In the genomic region with DNA sequence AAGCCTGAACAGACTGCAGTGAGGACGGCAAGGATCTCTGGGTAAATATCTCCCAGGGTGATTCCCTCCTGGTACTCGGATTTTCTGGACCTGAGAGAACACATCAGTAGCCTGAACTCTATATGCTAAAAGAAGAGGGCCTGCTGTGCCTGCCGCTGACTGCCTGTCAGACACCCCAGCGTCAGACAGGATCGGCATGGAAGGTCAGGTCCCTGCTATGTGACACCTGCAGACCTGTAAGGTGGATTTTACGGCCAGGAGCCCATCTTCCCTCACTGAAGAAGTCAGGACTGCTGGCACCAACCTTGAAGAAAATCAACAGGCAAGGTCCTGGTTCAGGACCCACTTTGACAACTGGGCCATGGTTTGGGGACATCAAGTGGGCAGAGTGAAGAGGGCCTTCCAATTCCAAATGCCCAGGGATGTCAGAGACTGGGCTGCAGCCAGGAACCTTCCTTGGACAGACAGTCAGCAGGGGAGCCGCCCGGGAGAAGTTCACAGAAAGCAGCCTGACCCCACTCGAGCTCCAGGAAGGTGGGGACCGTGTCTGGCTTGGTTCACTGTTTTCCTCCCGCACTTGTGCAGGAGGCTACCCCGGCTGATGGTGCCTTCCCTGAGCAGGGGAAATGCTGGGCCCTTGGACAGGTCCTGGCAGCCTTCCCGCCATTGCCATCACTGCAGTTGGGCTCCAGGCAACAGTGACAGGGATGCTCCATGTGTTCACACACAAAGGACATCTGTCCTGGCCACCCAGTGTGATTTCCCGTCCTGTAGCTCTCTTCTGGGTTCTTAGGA, we compare ENCODE assay signal across 34 cellular contexts.
"Had no signal": no experiment of that assay in that cellular context is flagged by ENCODE, and none has a peak within 500 bp of the region (broad histone marks: within the 10 kb centered on the region; RNA-seq: fewer than 3 reads in every experiment).

No MANE protein-coding gene starts in this region.

- FAIRE-seq: islet of Langerhans, kidney had no signal

- H3K4me2 ChIP-seq: smooth muscle cell had no signal

- H3K27ac ChIP-seq: left lung, lower lobe of right lung, neutrophil, parathyroid adenoma, right atrium auricular region, right lobe of liver, testis, thyroid gland, transverse colon, upper lobe of left lung had no signal

- H3K4me3 ChIP-seq: left lung, lower lobe of right lung, mucosa of descending colon, right atrium auricular region, right lobe of liver, smooth muscle cell, testis, thyroid gland, transverse colon, upper lobe of left lung had no signal

- ATAC-seq: left colon; left lung; lower lobe of right lung; mucosa of descending colon; naive thymus-derived CD4-positive, alpha-beta T cell; right lobe of liver; stimulated activated memory B cell treated with anti-CD40 and anti-IgM and Interleukin-4, amounts not matched to agents 10 μg/mL and 1 μg/mL and 100 μg/mL, for 72 hours; stimulated activated naive CD8-positive, alpha-beta T cell treated with anti-CD3 and anti-CD28 coated beads, Interleukin-15, amount 100 ng/mL, for 72 hours had no signal

- H3K36me3 ChIP-seq: left lung, lower lobe of right lung, neutrophil, right atrium auricular region, right lobe of liver, thyroid gland, transverse colon, upper lobe of left lung had no signal

- H3K9ac ChIP-seq: parathyroid adenoma had no signal

- H3K36me3 Mint-ChIP-seq: immature natural killer cell; mesothelial cell of epicardium; naive thymus-derived CD4-positive, alpha-beta T cell; stimulated activated memory B cell treated with anti-CD40 and anti-IgM and Interleukin-4, amounts not matched to agents 10 μg/mL and 1 μg/mL and 100 μg/mL, for 72 hours had no signal

- H3K9me3 ChIP-seq: left lung, lower lobe of right lung, mucosa of descending colon, neutrophil, right atrium auricular region, right lobe of liver, testis, thyroid gland, transverse colon, upper lobe of left lung had no signal

- H3K4me1 ChIP-seq: left lung, lower lobe of right lung, parathyroid adenoma, right atrium auricular region, right lobe of liver, testis, thyroid gland, transverse colon, upper lobe of left lung had no signal

- H3K9me3 Mint-ChIP-seq: mesothelial cell of epicardium; nephron; neural crest cell; stimulated activated memory B cell treated with anti-CD40 and anti-IgM and Interleukin-4, amounts not matched to agents 10 μg/mL and 1 μg/mL and 100 μg/mL, for 72 hours; stimulated activated naive CD8-positive, alpha-beta T cell treated with anti-CD3 and anti-CD28 coated beads, Interleukin-15, amount 100 ng/mL, for 72 hours had no signal

- H2AFZ ChIP-seq: parathyroid adenoma had no signal

- DNase-seq: head of caudate nucleus; hippocampal formation; immature natural killer cell; kidney; left colon; left lung; lower lobe of right lung; mammary epithelial cell; mesenchymal stem cell; mucosa of descending colon; naive thymus-derived CD4-positive, alpha-beta T cell; occipital lobe; right lobe of liver; stimulated activated CD4-positive, alpha-beta T cell treated with anti-CD3 and anti-CD28 coated beads, Interleukin-1b, Interleukin-23, amount 100 ng/mL, for 48 hours; stimulated activated CD4-positive, alpha-beta T cell treated with anti-CD3 and anti-CD28 coated beads, Interleukin-2, amount 100 ng/mL, for 48 hours; stimulated activated CD4-positive, alpha-beta T cell treated with anti-CD3 and anti-CD28 coated beads, Interleukin-4, amount 100 ng/mL, for 4 hours; stimulated activated CD8-positive, alpha-beta memory T cell treated with anti-CD3 and anti-CD28 coated beads, Interleukin-4, amount 100 ng/mL, for 48 hours; stimulated activated naive CD4-positive, alpha-beta T cell treated with Interleukin-2 at 50 U/mL for 16 hours; stimulated activated naive CD8-positive, alpha-beta T cell treated with anti-CD3 and anti-CD28 coated beads, Interleukin-15, amount 100 ng/mL, for 72 hours; substantia nigra; testis; thyroid gland; transverse colon; upper lobe of left lung had no signal

- H3K4me1 Mint-ChIP-seq: immature natural killer cell; naive thymus-derived CD4-positive, alpha-beta T cell; nephron; neural crest cell; stimulated activated memory B cell treated with anti-CD40 and anti-IgM and Interleukin-4, amounts not matched to agents 10 μg/mL and 1 μg/mL and 100 μg/mL, for 72 hours; stimulated activated naive CD8-positive, alpha-beta T cell treated with anti-CD3 and anti-CD28 coated beads, Interleukin-15, amount 100 ng/mL, for 72 hours had no signal

- H3K4me3 Mint-ChIP-seq: immature natural killer cell; mesothelial cell of epicardium; naive thymus-derived CD4-positive, alpha-beta T cell; nephron; neural crest cell; stimulated activated memory B cell treated with anti-CD40 and anti-IgM and Interleukin-4, amounts not matched to agents 10 μg/mL and 1 μg/mL and 100 μg/mL, for 72 hours; stimulated activated naive CD8-positive, alpha-beta T cell treated with anti-CD3 and anti-CD28 coated beads, Interleukin-15, amount 100 ng/mL, for 72 hours had no signal

- H3K27ac Mint-ChIP-seq: immature natural killer cell; mesothelial cell of epicardium; naive thymus-derived CD4-positive, alpha-beta T cell; nephron; progenitor cell of endocrine pancreas; stimulated activated memory B cell treated with anti-CD40 and anti-IgM and Interleukin-4, amounts not matched to agents 10 μg/mL and 1 μg/mL and 100 μg/mL, for 72 hours; stimulated activated naive CD8-positive, alpha-beta T cell treated with anti-CD3 and anti-CD28 coated beads, Interleukin-15, amount 100 ng/mL, for 72 hours had no signal

- H3K27me3 ChIP-seq: left lung, neutrophil, right atrium auricular region, right lobe of liver, testis, thyroid gland, transverse colon, upper lobe of left lung had no signal
